In genomic region chr19:58563823-58564222, GRCh38 we compare ENCODE assay signal across 18 cellular contexts. TPM values are rescaled to one million over a fixed set of nuclear protein-coding genes. Genes with fewer than 3 reads are reported as not detected.
DNase-seq lines count a peak whose midpoint lies in the region; ATAC-seq and TF ChIP-seq lines count a peak whose summit lies in the region.
"Had no signal": no experiment of that assay in that cellular context is flagged by ENCODE, and none has a peak within 500 bp of the region (broad histone marks: within the 10 kb centered on the region; RNA-seq: fewer than 3 reads in every experiment).

No MANE protein-coding gene starts in this region.

- H3K27me3 Mint-ChIP-seq in central memory CD8-positive, alpha-beta T cell: no peaks in the 10 kb centered on the region

- H3K27ac Mint-ChIP-seq in central memory CD8-positive, alpha-beta T cell (ENCODE audit: low read depth): no peak overlapping the region

- H3K79me2 ChIP-seq in SK-N-SH (ENCODE audit: insufficient read depth) (peaks cover 5% of the 10 kb centered on the region; the same call in 1 of the 2 replicates), Karpas-422 (ENCODE audit: low read length) (0 out of 2 replicates have a peak, but pooled peaks cover 4% of the 10 kb centered on the region), osteoblast (ENCODE audit: insufficient read depth, low read length) (no peaks in the 10 kb centered on the region)

- TF ChIP-seq CTCF in SK-N-SH (IDR thresholded peaks at IDR 0.05) (no peak), osteoblast (IDR thresholded peaks at IDR 0.05; ENCODE audit: extremely low read depth, low read depth, low read length) (no peak)

- no peak for TF ChIP-seq RAD21 in SK-N-SH (IDR thresholded peaks at IDR 0.05; ENCODE audit: low read length)

- H3K36me3 ChIP-seq in SK-N-SH (replicated peaks in 1 of 2; ENCODE audit: control insufficient read depth in 1 of 2, insufficient read depth in 2 of 2, low read length in 1 of 2) (peaks cover 9 to 15% of the 10 kb centered on the region in 2 experiments), Karpas-422 (ENCODE audit: insufficient read depth, low read length) (no peaks in the 10 kb centered on the region), osteoblast (ENCODE audit: insufficient read depth, low read length) (peaks cover 14% of the 10 kb centered on the region)
- H3K36me3 ChIP-seq: cardiac muscle cell had no signal

- peaks cover 19% of the 10 kb centered on the region for H3K36me3 Mint-ChIP-seq in central memory CD8-positive, alpha-beta T cell (ENCODE audit: insufficient read depth)

- ATAC-seq in SK-N-SH treated with all-trans-retinoic acid at 6 μM for 48 hours: no peak
- no peak for ATAC-seq in central memory CD8-positive, alpha-beta T cell (replicated peaks; ENCODE audit: extremely low read depth, poor library complexity, severe bottlenecking)
- ATAC-seq: heart left ventricle, Right ventricle myocardium inferior had no signal

- H3K9me3 ChIP-seq in SK-N-SH: no peaks in the 10 kb centered on the region
- no peaks in the 10 kb centered on the region for H3K9me3 ChIP-seq in Karpas-422 (ENCODE audit: low read length)
- H3K9me3 ChIP-seq in osteoblast (ENCODE audit: low read depth, low read length): no peaks in the 10 kb centered on the region
- H3K9me3 ChIP-seq: heart left ventricle, spleen, thyroid gland had no signal

- peaks cover 24% of the 10 kb centered on the region for H3F3A ChIP-seq in SK-N-SH (replicated peaks; ENCODE audit: insufficient read depth)

- CTCF ChIA-PET in SK-N-SH (lab: Yijun Ruan, JAX): interaction anchor here (0.8 kb wide), 1 partner anchor 45 kb away, joined by 3 read pairs; no protein-coding TSS in a partner anchor

- peaks cover 7 to 41% of the 10 kb centered on the region in 2 experiments; a peak in 3 of 4 replicates for H3K4me1 ChIP-seq in SK-N-SH (ENCODE audit: control insufficient read depth in 1 of 2, insufficient read depth in 2 of 2, low read depth in 1 of 2, low read length in 1 of 2)
- H3K4me1 ChIP-seq in Karpas-422 (ENCODE audit: low read length): peaks cover 46% of the 10 kb centered on the region
- peaks cover 23% of the 10 kb centered on the region for H3K4me1 ChIP-seq in osteoblast (ENCODE audit: insufficient read depth, low read length)

- 53% methylated on average over 6 of the region's 6 CpGs for WGBS in SK-N-SH (ENCODE audit: low lambda C conversion rate)

- DNase-seq in SK-N-SH: peak; percentile 65
- DNase-seq in Karpas-422: no peak
- DNase-seq in central memory CD8-positive, alpha-beta T cell (ENCODE audit: low spot score in 2 of 2): no peak
- DNase-seq in osteoblast (ENCODE audit: insufficient read length, low spot score, missing footprints): peak; percentile 60
- no peak for DNase-seq in DMS53 treated with DMSO at 0.1 percent for 48 hours (lab: John Stamatoyannopoulos, UW; ENCODE audit: unreplicated experiment)
- no peak for DNase-seq in substantia nigra (lab: John Stamatoyannopoulos, UW)
- DNase-seq in NCI-H1694 (lab: John Stamatoyannopoulos, UW): no peak
- DNase-seq: 8988T, KG1, NCI-H1930, NCI-H748 treated with DMSO at 0.1 percent for 48 hours, nucleus accumbens had no signal

- POLR2A ChIA-PET in SK-N-SH (lab: Yijun Ruan, JAX): interaction anchor here (1.2 to 1.9 kb wide), 2 partner anchors 9 kb away, joined by 4 to 6 read pairs; partner anchors contain the start of genes CHMP2A and MZF1

- H3K9me2 ChIP-seq in SK-N-SH: no peaks in the 10 kb centered on the region
- no peaks in the 10 kb centered on the region for H3K9me2 ChIP-seq in Karpas-422 (replicated peaks; ENCODE audit: insufficient read depth, low read length)

- H3K9ac ChIP-seq in SK-N-SH (no peak overlapping the region), Karpas-422 (ENCODE audit: low read length) (peak overlapping the region; percentile 74)

- no peaks in the 10 kb centered on the region for H3K9me3 Mint-ChIP-seq in central memory CD8-positive, alpha-beta T cell

- H3K27me3 ChIP-seq in SK-N-SH (ENCODE audit: insufficient read depth): no peaks in the 10 kb centered on the region
- H3K27me3 ChIP-seq in Karpas-422 (ENCODE audit: low read length): no peaks in the 10 kb centered on the region
- peaks cover 6% of the 10 kb centered on the region for H3K27me3 ChIP-seq in osteoblast (ENCODE audit: insufficient read depth, low read length)
- H3K27me3 ChIP-seq: cardiac muscle cell, thyroid gland had no signal

- H3K27ac ChIP-seq in SK-N-SH (ENCODE audit: low read depth in 2 of 2, low read length in 1 of 2): peak overlapping the region in 1 of 2 experiments; percentile 78; a peak in 2 of 4 replicates
- H3K27ac ChIP-seq in Karpas-422 (ENCODE audit: low read length): peak overlapping the region; percentile 53; the same call in 1 of the 2 replicates
- H3K27ac ChIP-seq in osteoblast (ENCODE audit: low read depth, low read length): no peak overlapping the region
- H3K27ac ChIP-seq in substantia nigra (ENCODE audit: low read depth, low read length, poor library complexity, severe bottlenecking): no peak overlapping the region
- H3K27ac ChIP-seq: cardiac muscle cell, thyroid gland had no signal

- no peak; a peak in 1 of 4 replicates for TF ChIP-seq EP300 in SK-N-SH (IDR thresholded peaks at IDR 0.05; ENCODE audit: borderline replicate concordance in 1 of 2, low read depth in 1 of 2, low read length in 1 of 2)

- H3K4me2 ChIP-seq in SK-N-SH (no peak overlapping the region), Karpas-422 (ENCODE audit: low read depth, low read length, poor library complexity, severe bottlenecking) (peak overlapping the region; percentile 75), osteoblast (ENCODE audit: insufficient read depth, low read length) (no peak overlapping the region)

- peaks cover 43% of the 10 kb centered on the region for H3K4me1 Mint-ChIP-seq in central memory CD8-positive, alpha-beta T cell

- H3K4me3 Mint-ChIP-seq in central memory CD8-positive, alpha-beta T cell: peak overlapping the region; percentile 16

- no peak overlapping the region for H3K4me3 ChIP-seq in SK-N-SH (ENCODE audit: low read depth in 2 of 2, low read length in 1 of 2)
- peak overlapping the region; percentile 60; the same call in 1 of the 2 replicates for H3K4me3 ChIP-seq in Karpas-422 (ENCODE audit: low read length)
- H3K4me3 ChIP-seq in osteoblast (ENCODE audit: insufficient read depth, low read length): no peak overlapping the region

- H2AFZ ChIP-seq in SK-N-SH (ENCODE audit: low read depth) (no peak overlapping the region), Karpas-422 (ENCODE audit: low read length) (no peak overlapping the region), osteoblast (ENCODE audit: low read length) (no peak overlapping the region)

- no peaks in the 10 kb centered on the region for H4K20me1 ChIP-seq in SK-N-SH (ENCODE audit: insufficient read depth)
- H4K20me1 ChIP-seq in Karpas-422 (ENCODE audit: insufficient read depth, low read depth, low read length): no peaks in the 10 kb centered on the region
- H4K20me1 ChIP-seq in osteoblast (ENCODE audit: insufficient read depth, low read length): no peaks in the 10 kb centered on the region

TF ChIP-seq in SK-N-SH, 30 proteins besides CTCF, POLR2A, EP300 and RAD21:
- no peak for TF ChIP-seq GATA2 (CRISPR knock-in tag; IDR thresholded peaks at IDR 0.05)
- peak; percentile 22 for TF ChIP-seq CHD2 (IDR thresholded peaks at IDR 0.05; ENCODE audit: low read length, partially characterized antibody)

TF ChIP-seq in SK-N-SH treated with all-trans-retinoic acid at 6 μM for 48 hours, 23 proteins besides CTCF, POLR2A, EP300 and RAD21 (continues in another document):
- TF ChIP-seq CSRNP3 (CRISPR knock-in tag; IDR thresholded peaks at IDR 0.05) (no peak), GLIS3 (CRISPR knock-in tag; IDR thresholded peaks at IDR 0.05) (no peak), CSDC2 (CRISPR knock-in tag; IDR thresholded peaks at IDR 0.05) (no peak), ZC3H10 (CRISPR knock-in tag; IDR thresholded peaks at IDR 0.05) (no peak), BACH2 (CRISPR knock-in tag; IDR thresholded peaks at IDR 0.05; ENCODE audit: borderline replicate concordance) (no peak)

RNA-seq across cellular contexts. Expression of gene UBE2M, which starts 5.4 kb away (rescaled TPM):
- polyA plus RNA-seq in SK-N-SH (2012; rRNA removed): 109 and 135 TPM in 2 replicates
- 102 and 103 TPM in 2 replicates for polyA plus RNA-seq in SK-N-SH (2012; cell fraction: cytosol; rRNA removed)
- polyA plus RNA-seq in SK-N-SH (2012; cell fraction: nucleus; rRNA removed): 128 and 133 TPM in 2 replicates
- 33.4 and 90.6 TPM in 2 replicates for total RNA-seq in Karpas-422 (2014; rRNA removed; shearing (Covaris generic); ENCODE audit: low replicate concordance)
- 54.6 and 56.6 TPM in 2 replicates for total RNA-seq in osteoblast

RNA-seq across cellular contexts. Expression of gene CHMP2A, which starts 8.9 kb away (rescaled TPM):
- 308 and 381 TPM in 2 replicates for polyA plus RNA-seq in SK-N-SH (2012; rRNA removed)
- 350 and 388 TPM in 2 replicates for polyA plus RNA-seq in SK-N-SH (2012; cell fraction: cytosol; rRNA removed)
- 218 and 251 TPM in 2 replicates for polyA plus RNA-seq in SK-N-SH (2012; cell fraction: nucleus; rRNA removed)
- 54.2 and 85.9 TPM in 2 replicates for total RNA-seq in Karpas-422 (2014; rRNA removed; shearing (Covaris generic); ENCODE audit: low replicate concordance)
- total RNA-seq in osteoblast: 98.1 and 106 TPM in 2 replicates

RNA-seq across cellular contexts. Expression of gene MZF1, which starts 9.3 kb away (rescaled TPM):
- polyA plus RNA-seq in SK-N-SH (2012; rRNA removed): 31.8 and 38.4 TPM in 2 replicates
- polyA plus RNA-seq in SK-N-SH (2012; cell fraction: cytosol; rRNA removed): 7.0 and 10.2 TPM in 2 replicates
- 308 and 351 TPM in 2 replicates for polyA plus RNA-seq in SK-N-SH (2012; cell fraction: nucleus; rRNA removed)
- 13.3 and 20.1 TPM in 2 replicates for total RNA-seq in Karpas-422 (2014; rRNA removed; shearing (Covaris generic); ENCODE audit: low replicate concordance)
- total RNA-seq in osteoblast: 22.7 and 23.9 TPM in 2 replicates

RNA-seq across cellular contexts. Expression of gene TRIM28, which starts 20.0 kb away (rescaled TPM):
- 321 and 594 TPM in 2 replicates for polyA plus RNA-seq in SK-N-SH (2012; rRNA removed)
- polyA plus RNA-seq in SK-N-SH (2012; cell fraction: cytosol; rRNA removed): 191 and 231 TPM in 2 replicates
- polyA plus RNA-seq in SK-N-SH (2012; cell fraction: nucleus; rRNA removed): 1,222 and 1,964 TPM in 2 replicates
- total RNA-seq in Karpas-422 (2014; rRNA removed; shearing (Covaris generic); ENCODE audit: low replicate concordance): 142 and 257 TPM in 2 replicates
- 224 and 248 TPM in 2 replicates for total RNA-seq in osteoblast

RNA-seq across cellular contexts. Expression of gene ZBTB45, which starts 44.2 kb away (rescaled TPM):
- 7.9 and 11.3 TPM in 2 replicates for polyA plus RNA-seq in SK-N-SH (2012; rRNA removed)
- 4.4 and 6.0 TPM in 2 replicates for polyA plus RNA-seq in SK-N-SH (2012; cell fraction: cytosol; rRNA removed)
- 21.0 and 30.6 TPM in 2 replicates for polyA plus RNA-seq in SK-N-SH (2012; cell fraction: nucleus; rRNA removed)
- 2.0 and 4.7 TPM in 2 replicates for total RNA-seq in Karpas-422 (2014; rRNA removed; shearing (Covaris generic); ENCODE audit: low replicate concordance)
- total RNA-seq in osteoblast: 6.9 and 8.5 TPM in 2 replicates

Comparison
In these comparisons a context has a peak if more than half of its experiments do, and no peak if none do; other contexts are left out.
1. DNase-seq: peak in SK-N-SH (single experiment) and osteoblast (single experiment); none in Karpas-422 (single experiment), central memory CD8-positive, alpha-beta T cell (0 of 2), DMS53 treated with DMSO at 0.1 percent for 48 hours (single experiment), substantia nigra (0 of 49) and NCI-H1694 (single experiment).